Comparison of ENCODE assay signal across 1 cellular context in genomic region chr21:33522950-33523349, GRCh38.
A peak's percentile ranks its signal among the peaks of the same experiment; 100 is the strongest.
TF ChIP-seq lines count a peak whose summit lies in the region.

No MANE protein-coding gene starts in this region.

TF ChIP-seq in K562, 482 proteins besides CTCF, POLR2A, EP300 and RAD21 (continues in another document):
- TF ChIP-seq TRIM25 (IDR thresholded peaks at IDR 0.05; ENCODE audit: borderline replicate concordance) (no peak), CGGBP1 (CRISPR knock-in tag; IDR thresholded peaks at IDR 0.05) (no peak), TBP (optimal IDR thresholded peaks at IDR 0.05; ENCODE audit: low read depth, low read length) (no peak), SUPT5H (IDR thresholded peaks at IDR 0.05) (peak; percentile 44; the same call in 1 of the 2 replicates), NFATC3 (IDR thresholded peaks at IDR 0.05) (no peak), POLR3A (IDR thresholded peaks at IDR 0.05; ENCODE audit: borderline replicate concordance, extremely low read depth, insufficient read depth, insufficient read length) (no peak), ZKSCAN3 (CRISPR knock-in tag; IDR thresholded peaks at IDR 0.05) (no peak), ERF (CRISPR knock-in tag; IDR thresholded peaks at IDR 0.05) (no peak), KLF6 (CRISPR knock-in tag; IDR thresholded peaks at IDR 0.05; ENCODE audit: borderline replicate concordance) (no peak), ZNF316 (IDR thresholded peaks at IDR 0.05) (peak; percentile 97), NFIX (CRISPR knock-in tag; IDR thresholded peaks at IDR 0.05; ENCODE audit: low read depth) (no peak), TAF7 (tag; IDR thresholded peaks at IDR 0.05) (no peak), GABPB2 (CRISPR knock-in tag; conservative IDR thresholded peaks at IDR 0.05) (no peak), GATAD2A (IDR thresholded peaks at IDR 0.05) (no peak), SP1 (CRISPR knock-in tag; IDR thresholded peaks at IDR 0.05) (no peak), NFE2L1 (tag; IDR thresholded peaks at IDR 0.05; ENCODE audit: borderline replicate concordance, low read depth) (peak; percentile 77), ZNF311 (CRISPR knock-in tag; IDR thresholded peaks at IDR 0.05) (no peak), PCBP2 (IDR thresholded peaks at IDR 0.05; ENCODE audit: low read depth, low read length, poor library complexity, severe bottlenecking) (no peak), BACH1 (tag; IDR thresholded peaks at IDR 0.05) (0 out of 2 replicates have a peak, but pooled peaks have one; percentile 40), HNRNPL (IDR thresholded peaks at IDR 0.05; ENCODE audit: low read depth, low read length) (no peak), E2F4 (CRISPR knock-in tag; IDR thresholded peaks at IDR 0.05; ENCODE audit: low read depth) (no peak), MAX (CRISPR knock-in tag; IDR thresholded peaks at IDR 0.05) (no peak), ZNF318 (IDR thresholded peaks at IDR 0.05; ENCODE audit: borderline replicate concordance in 1 of 2, low read depth in 1 of 2) (no peak), HDAC3 (IDR thresholded peaks at IDR 0.05; ENCODE audit: borderline replicate concordance, partially characterized antibody) (no peak), PKNOX1 (IDR thresholded peaks at IDR 0.05) (peak; percentile 8; the same call in 1 of the 2 replicates), SNRNP70 (optimal IDR thresholded peaks at IDR 0.05; ENCODE audit: low read depth, low read length) (no peak), MAFK (IDR thresholded peaks at IDR 0.05; ENCODE audit: low read length) (peak; percentile 75; the same call in 1 of the 2 replicates), MITF (IDR thresholded peaks at IDR 0.05) (no peak), RBM14 (IDR thresholded peaks at IDR 0.05; ENCODE audit: borderline replicate concordance, insufficient read depth, low read depth, low read length) (no peak), NCOA1 (IDR thresholded peaks at IDR 0.05; ENCODE audit: low read depth) (no peak), FOSL1 (tag; conservative IDR thresholded peaks at IDR 0.05) (no peak), GTF2F1 (IDR thresholded peaks at IDR 0.05; ENCODE audit: low read depth, low read length) (no peak), ETV5 (CRISPR knock-in tag; IDR thresholded peaks at IDR 0.05; ENCODE audit: low read depth) (no peak), TGIF2 (CRISPR knock-in tag; IDR thresholded peaks at IDR 0.05) (no peak), MBD1 (CRISPR knock-in tag; IDR thresholded peaks at IDR 0.05) (no peak), POLR2B (IDR thresholded peaks at IDR 0.05; ENCODE audit: low read depth, partially characterized antibody) (peak; percentile 49), ETS2 (tag; IDR thresholded peaks at IDR 0.05; ENCODE audit: borderline replicate concordance, poor library complexity, severe bottlenecking) (no peak), PURB (CRISPR knock-in tag; IDR thresholded peaks at IDR 0.05; ENCODE audit: low read depth) (no peak), NFE2 (IDR thresholded peaks at IDR 0.05; ENCODE audit: low read depth) (peak; percentile 79), ZNF695 (CRISPR knock-in tag; IDR thresholded peaks at IDR 0.05) (no peak), TAF15 (IDR thresholded peaks at IDR 0.05; ENCODE audit: low read depth, low read length) (no peak), ZBTB12 (CRISPR knock-in tag; IDR thresholded peaks at IDR 0.05) (no peak), NELFE (IDR thresholded peaks at IDR 0.05; ENCODE audit: insufficient read depth, insufficient read length) (no peak), BCL6 (CRISPR knock-in tag; IDR thresholded peaks at IDR 0.05) (no peak), MED1 (CRISPR knock-in tag; IDR thresholded peaks at IDR 0.05; ENCODE audit: borderline replicate concordance) (no peak), ZNF174 (CRISPR knock-in tag; IDR thresholded peaks at IDR 0.05) (no peak), SMARCA4 (IDR thresholded peaks at IDR 0.05) (0 out of 2 replicates have a peak, but pooled peaks have one; percentile 23), RB1 (IDR thresholded peaks at IDR 0.05; ENCODE audit: low read depth) (no peak), KLF1 (tag; IDR thresholded peaks at IDR 0.05) (no peak), SMARCC2 (IDR thresholded peaks at IDR 0.05; ENCODE audit: low read depth) (no peak), E2F6 (IDR thresholded peaks at IDR 0.05; ENCODE audit: borderline replicate concordance in 1 of 2, extremely low read depth in 1 of 2, insufficient read depth in 1 of 2, insufficient read length in 1 of 2, low read depth in 1 of 2, low read length in 1 of 2, poor library complexity in 1 of 2, severe bottlenecking in 1 of 2) (no peak), DPF2 (IDR thresholded peaks at IDR 0.05) (0 out of 2 replicates have a peak, but pooled peaks have one; percentile 17), RFX5 (IDR thresholded peaks at IDR 0.05; ENCODE audit: low read depth, low read length) (no peak), MAFG (tag; conservative IDR thresholded peaks at IDR 0.05) (peak; percentile 95), LEF1 (IDR thresholded peaks at IDR 0.05) (no peak)
